30 cellular contexts compared by ENCODE assay signal in genomic region chr21:17650301-17650700, GRCh38.
"Had no signal": no experiment of that assay in that cellular context is flagged by ENCODE, and none has a peak within 500 bp of the region (broad histone marks: within the 10 kb centered on the region; RNA-seq: fewer than 3 reads in every experiment).

No MANE protein-coding gene starts in this region.

- H3K4me2 ChIP-seq: hepatocyte had no signal

- H3K27me3 ChIP-seq: adrenal gland, ascending aorta, breast epithelium, cardiac muscle cell, colonic mucosa, gastroesophageal sphincter, heart right ventricle, hepatocyte had no signal

- H3K9me3 ChIP-seq: adrenal gland, ascending aorta, breast epithelium, colonic mucosa had no signal

- H3K27ac ChIP-seq: adrenal gland, ascending aorta, breast epithelium, cardiac muscle cell, colonic mucosa, epithelial cell of prostate, esophagus squamous epithelium, gastroesophageal sphincter, heart right ventricle, hepatocyte, WERI-Rb-1 had no signal

- DNase-seq: activated B cell treated with CpG ODN at 0.5 μM for 24 hours; activated CD4-positive, alpha-beta memory T cell treated with anti-CD3 and anti-CD28 coated beads for 36 hours; activated CD4-positive, alpha-beta T cell treated with anti-CD3 and anti-CD28 coated beads for 36 hours; activated CD4-positive, alpha-beta T cell treated with anti-CD3 and anti-CD28 coated beads, Interleukin-2, amount 10 ng/mL, durations not matched to agents 24 days and 14 days; activated CD4-positive, CD25-positive, alpha-beta regulatory T cell treated with anti-CD3 and anti-CD28 coated beads, Interleukin-2, amount 50 U/mL, for 72 hours; activated CD8-positive, alpha-beta memory T cell treated with anti-CD3 and anti-CD28 coated beads, Interleukin-2, amount 10 ng/mL, durations not matched to agents 7 days and 5 days; activated CD8-positive, alpha-beta memory T cell treated with anti-CD3 and anti-CD28 coated beads, Interleukin-2, amount 50 U/mL, for 4 hours; activated CD8-positive, alpha-beta T cell treated with anti-CD3 and anti-CD28 coated beads, Interleukin-2, amount 10 ng/mL, durations not matched to agents 7 days and 5 days; activated effector memory CD4-positive, alpha-beta T cell treated with anti-CD3 and anti-CD28 coated beads, Interleukin-2, amount 50 U/mL, for 16 hours; activated naive CD4-positive, alpha-beta T cell treated with anti-CD3 and anti-CD28 coated beads for 36 hours; activated naive CD8-positive, alpha-beta T cell treated with anti-CD3 and anti-CD28 coated beads for 36 hours; activated naive CD8-positive, alpha-beta T cell treated with anti-CD3 and anti-CD28 coated beads, Interleukin-2, amount 50 U/mL, for 24 hours; activated T-cell treated with anti-CD3 and anti-CD28 coated beads, Interleukin-2, amount 50 U/mL, for 1 hour; activated T-cell treated with anti-CD3 and anti-CD28 coated beads, Interleukin-2, amount 50 U/mL, for 48 hours; adrenal gland; central memory CD4-positive, alpha-beta T cell; cerebellar nuclear complex; colonic mucosa; effector CD8-positive, alpha-beta T cell; esophagus squamous epithelium; foreskin melanocyte; heart right ventricle; T1000; WERI-Rb-1 had no signal

- H3K36me3 ChIP-seq: adrenal gland, ascending aorta, breast epithelium, cardiac muscle cell, colonic mucosa, esophagus squamous epithelium, gastroesophageal sphincter, heart right ventricle, WERI-Rb-1 had no signal

- ATAC-seq: activated CD4-positive, alpha-beta T cell treated with anti-CD3 and anti-CD28 coated beads for 36 hours; activated CD8-positive, alpha-beta memory T cell treated with anti-CD3 and anti-CD28 coated beads, Interleukin-2, amount 10 ng/mL, durations not matched to agents 7 days and 5 days; activated CD8-positive, alpha-beta T cell treated with anti-CD3 and anti-CD28 coated beads, Interleukin-2, amount 10 ng/mL, durations not matched to agents 7 days and 5 days; activated naive CD8-positive, alpha-beta T cell treated with anti-CD3 and anti-CD28 coated beads, Interleukin-2, amount 50 U/mL, for 24 hours; gastroesophageal sphincter; heart right ventricle had no signal

- H2AFZ ChIP-seq: hepatocyte had no signal

- H3K79me2 ChIP-seq: hepatocyte had no signal

- H3K4me1 ChIP-seq: ascending aorta, breast epithelium, colonic mucosa, esophagus squamous epithelium, gastroesophageal sphincter, heart right ventricle had no signal

- H3K4me3 ChIP-seq: adrenal gland, ascending aorta, breast epithelium, cardiac muscle cell, colonic mucosa, esophagus squamous epithelium, gastroesophageal sphincter, heart right ventricle, hepatocyte had no signal
